Comparison of ENCODE assay signal across 11 cellular contexts in the genomic region with DNA sequence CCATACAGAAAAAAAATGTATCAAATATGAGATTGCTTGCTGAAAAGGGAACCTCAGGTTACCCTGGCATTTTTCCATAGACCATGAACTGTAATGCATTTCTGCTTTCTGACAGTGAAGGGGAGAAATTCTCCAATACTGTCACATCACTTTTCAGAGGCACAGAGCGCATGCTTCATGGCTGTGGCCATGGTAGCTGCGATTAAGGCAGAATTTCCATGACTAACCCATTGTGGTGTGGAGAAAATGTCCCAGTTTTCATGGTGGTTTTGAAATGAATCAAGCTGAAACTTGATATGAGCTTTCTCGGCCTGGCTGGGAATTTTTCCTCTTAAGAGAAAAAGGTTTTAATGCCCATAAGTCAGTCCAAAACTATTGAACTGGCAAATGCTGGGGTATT. TPM values are rescaled to one million over a fixed set of nuclear protein-coding genes. Genes with fewer than 3 reads are reported as not detected.
DNase-seq lines count a peak whose midpoint lies in the region; ATAC-seq, FAIRE-seq and TF ChIP-seq lines count a peak whose summit lies in the region.
"Had no signal": no experiment of that assay in that cellular context is flagged by ENCODE, and none has a peak within 500 bp of the region (broad histone marks: within the 10 kb centered on the region; RNA-seq: fewer than 3 reads in every experiment).

No MANE protein-coding gene starts in this region.

- TF ChIP-seq POLR2A in GM12892 (IDR thresholded peaks at IDR 0.05; ENCODE audit: low read depth, low read length): no peak

- peak; percentile 81 for FAIRE-seq in GM12892 (lab: Jason Lieb, UNC)

- ATAC-seq in activated naive CD4-positive, alpha-beta T cell treated with anti-CD3 and anti-CD28 coated beads, Interleukin-2, amount 50 U/mL, for 72 hours: peak; percentile 84 to 85
- ATAC-seq in GM19023 (IDR thresholded peaks at IDR 0.05; ENCODE audit: unreplicated experiment): no peak
- ATAC-seq: left colon had no signal

- no peaks in the 10 kb centered on the region for H3K9me3 Mint-ChIP-seq in activated naive CD4-positive, alpha-beta T cell treated with anti-CD3 and anti-CD28 coated beads, Interleukin-2, amount 50 U/mL, for 72 hours
- H3K9me3 Mint-ChIP-seq: T-helper 1 cell treated with Interleukin-12 subunit alpha and Interleukin-12 subunit beta and Interleukin-4 antibody, amounts not matched to agents 30 μg/mL and 1 μg/mL, for 36 hours had no signal

- peak overlapping the region; percentile 90 to 96 for H3K27ac Mint-ChIP-seq in activated naive CD4-positive, alpha-beta T cell treated with anti-CD3 and anti-CD28 coated beads, Interleukin-2, amount 50 U/mL, for 72 hours
- H3K27ac Mint-ChIP-seq: T-helper 1 cell treated with Interleukin-12 subunit alpha and Interleukin-12 subunit beta and Interleukin-4 antibody, amounts not matched to agents 30 μg/mL and 1 μg/mL, for 36 hours had no signal

- DNase-seq in GM12892 (ENCODE audit: insufficient read length): no peak
- peak; percentile 25 for DNase-seq in HK-2 (ENCODE audit: unreplicated experiment)
- DNase-seq in activated naive CD4-positive, alpha-beta T cell treated with anti-CD3 and anti-CD28 coated beads, Interleukin-2, amount 50 U/mL, for 72 hours (ENCODE audit: low spot score in 2 of 2): peak in 1 of 2 donors; percentile 19
- DNase-seq in stimulated activated CD4-positive, alpha-beta T cell treated with anti-CD3 and anti-CD28 coated beads, Interleukin-12 subunit alpha, Interleukin-12 subunit beta, amount 100 ng/mL, for 48 hours (ENCODE audit: low read depth in 2 of 3, low spot score in 1 of 3): peak; percentile 20 to 48 (median 32)
- no peak for DNase-seq in NCI-H345 treated with DMSO at 0.1 percent for 48 hours (lab: John Stamatoyannopoulos, UW; ENCODE audit: unreplicated experiment)
- DNase-seq in iPS-NIHi11 (ENCODE audit: low spot score): no peak
- DNase-seq: cerebellar nuclear complex, left colon, NCI-H2081 treated with DMSO at 0.1 percent for 48 hours had no signal

- no peaks in the 10 kb centered on the region for H3K36me3 Mint-ChIP-seq in activated naive CD4-positive, alpha-beta T cell treated with anti-CD3 and anti-CD28 coated beads, Interleukin-2, amount 50 U/mL, for 72 hours

RNA-seq across cellular contexts. Expression of gene MAP3K15, which starts 39.5 kb away (rescaled TPM):
- polyA plus RNA-seq in GM12892 (2012; ENCODE audit: missing spikeins): not detected
- 1 to 10 TPM; 2.4 to 2.5 TPM for total RNA-seq in activated naive CD4-positive, alpha-beta T cell treated with anti-CD3 and anti-CD28 coated beads, Interleukin-2, amount 50 U/mL, for 72 hours

Comparison
In these comparisons a context has a peak if more than half of its experiments do, and no peak if none do; other contexts are left out.
1. DNase-seq: peak in HK-2 (single experiment) and stimulated activated CD4-positive, alpha-beta T cell treated with anti-CD3 and anti-CD28 coated beads, Interleukin-12 subunit alpha, Interleukin-12 subunit beta, amount 100 ng/mL, for 48 hours (3 of 3); none in GM12892 (single experiment), NCI-H345 treated with DMSO at 0.1 percent for 48 hours (single experiment) and iPS-NIHi11 (single experiment).